10 cellular contexts compared by ENCODE assay signal in genomic region chr12:95633049-95633545, GRCh38.
DNase-seq lines count a peak whose midpoint lies in the region; ATAC-seq and TF ChIP-seq lines count a peak whose summit lies in the region.
"Had no signal": no experiment of that assay in that cellular context is flagged by ENCODE, and none has a peak within 500 bp of the region (broad histone marks: within the 10 kb centered on the region; RNA-seq: fewer than 3 reads in every experiment).

No MANE protein-coding gene starts in this region.

- no peak overlapping the region for H3K27ac Mint-ChIP-seq in activated CD8-positive, alpha-beta T cell treated with anti-CD3 and anti-CD28 coated beads for 36 hours
- H3K27ac Mint-ChIP-seq in activated CD8-positive, alpha-beta T cell treated with anti-CD3 and anti-CD28 coated beads, Interleukin-2, amount 10 ng/mL, durations not matched to agents 7 days and 5 days, result no peak overlapping the region
- H3K27ac Mint-ChIP-seq: CD4-positive, alpha-beta T cell had no signal

- H3K4me3 Mint-ChIP-seq in activated CD8-positive, alpha-beta T cell treated with anti-CD3 and anti-CD28 coated beads for 36 hours, result no peak overlapping the region
- H3K4me3 Mint-ChIP-seq in activated CD8-positive, alpha-beta T cell treated with anti-CD3 and anti-CD28 coated beads, Interleukin-2, amount 10 ng/mL, durations not matched to agents 7 days and 5 days, result no peak overlapping the region
- H3K4me3 Mint-ChIP-seq: CD4-positive, alpha-beta T cell had no signal

- TF ChIP-seq CTCF in activated CD8-positive, alpha-beta T cell treated with anti-CD3 and anti-CD28 coated beads for 36 hours (IDR thresholded peaks at IDR 0.05), result no peak
- TF ChIP-seq CTCF in astrocyte of the spinal cord (IDR thresholded peaks at IDR 0.05; ENCODE audit: low read depth, low read length) (no peak), GM13976 (IDR thresholded peaks at IDR 0.05; ENCODE audit: borderline replicate concordance, control extremely low read depth, extremely low read depth, insufficient read depth, missing control alignments) (no peak)

- POLR2A ChIA-PET in activated CD8-positive, alpha-beta T cell treated with anti-CD3 and anti-CD28 coated beads for 36 hours (lab: Charles Lee), result no interaction called here
- POLR2A ChIA-PET in activated CD8-positive, alpha-beta T cell treated with anti-CD3 and anti-CD28 coated beads, Interleukin-2, amount 10 ng/mL, durations not matched to agents 7 days and 5 days (lab: Charles Lee), result no interaction called here

- ATAC-seq in activated CD8-positive, alpha-beta T cell treated with anti-CD3 and anti-CD28 coated beads for 36 hours, result no peak
- ATAC-seq in activated CD8-positive, alpha-beta T cell treated with anti-CD3 and anti-CD28 coated beads, Interleukin-2, amount 10 ng/mL, durations not matched to agents 7 days and 5 days, result no peak
- ATAC-seq in left colon, result peak; percentile 76
- no peak for ATAC-seq in HG03025 (IDR thresholded peaks at IDR 0.05; ENCODE audit: low FRiP score, unreplicated experiment)

- H3K27me3 Mint-ChIP-seq in activated CD8-positive, alpha-beta T cell treated with anti-CD3 and anti-CD28 coated beads for 36 hours, result peaks cover 4% of the 10 kb centered on the region
- no peaks in the 10 kb centered on the region for H3K27me3 Mint-ChIP-seq in activated CD8-positive, alpha-beta T cell treated with anti-CD3 and anti-CD28 coated beads, Interleukin-2, amount 10 ng/mL, durations not matched to agents 7 days and 5 days (ENCODE audit: low read depth)
- H3K27me3 Mint-ChIP-seq: CD4-positive, alpha-beta T cell had no signal

- DNase-seq in activated CD8-positive, alpha-beta T cell treated with anti-CD3 and anti-CD28 coated beads for 36 hours, result peak; percentile 14
- no peak for DNase-seq in activated CD8-positive, alpha-beta T cell treated with anti-CD3 and anti-CD28 coated beads, Interleukin-2, amount 10 ng/mL, durations not matched to agents 7 days and 5 days
- DNase-seq in astrocyte of the spinal cord (ENCODE audit: low read depth, low spot score) (peak; percentile 82), left colon (peak; percentile 58 to 90), ureter (ENCODE audit: low spot score) (peak; percentile 70), activated gamma-delta T cell treated with Interleukin-2 at 50 U/mL for 16 hours (no peak), GM13976 (ENCODE audit: low spot score) (no peak)
- DNase-seq: CD4-positive, alpha-beta T cell; stimulated activated CD4-positive, alpha-beta T cell treated with anti-CD3 and anti-CD28 coated beads, Interleukin-2, amount 100 ng/mL, for 24 hours had no signal

- H3K9me3 Mint-ChIP-seq in activated CD8-positive, alpha-beta T cell treated with anti-CD3 and anti-CD28 coated beads for 36 hours, result no peaks in the 10 kb centered on the region
- H3K9me3 Mint-ChIP-seq in activated CD8-positive, alpha-beta T cell treated with anti-CD3 and anti-CD28 coated beads, Interleukin-2, amount 10 ng/mL, durations not matched to agents 7 days and 5 days (ENCODE audit: insufficient read depth), result no peaks in the 10 kb centered on the region
- H3K9me3 Mint-ChIP-seq: CD4-positive, alpha-beta T cell had no signal

- in situ Hi-C loops in astrocyte of the spinal cord (cut with HindIII; ENCODE audit: low sequenced_read_pairs), result no loop called here
- in situ Hi-C loops in GM13976 (cut with MboI; ENCODE audit: low sequenced_read_pairs, unreplicated experiment), result no loop called here

- CTCF ChIA-PET in activated CD8-positive, alpha-beta T cell treated with anti-CD3 and anti-CD28 coated beads for 36 hours (lab: Charles Lee), result no interaction called here
- CTCF ChIA-PET in activated CD8-positive, alpha-beta T cell treated with anti-CD3 and anti-CD28 coated beads, Interleukin-2, amount 10 ng/mL, durations not matched to agents 7 days and 5 days (lab: Charles Lee), result no interaction called here

- intact Hi-C loops in activated CD8-positive, alpha-beta T cell treated with anti-CD3 and anti-CD28 coated beads for 36 hours (cut with micrococcal nuclease), result no loop called here
- intact Hi-C loops in left colon (cut with DNase I, micrococcal nuclease), result no loop called here

- no peak overlapping the region for H3K4me3 ChIP-seq in astrocyte of the spinal cord (ENCODE audit: low read depth, low read length)

- H3K36me3 Mint-ChIP-seq in activated CD8-positive, alpha-beta T cell treated with anti-CD3 and anti-CD28 coated beads for 36 hours (ENCODE audit: low read depth), result no peaks in the 10 kb centered on the region
- no peaks in the 10 kb centered on the region for H3K36me3 Mint-ChIP-seq in activated CD8-positive, alpha-beta T cell treated with anti-CD3 and anti-CD28 coated beads, Interleukin-2, amount 10 ng/mL, durations not matched to agents 7 days and 5 days (ENCODE audit: low read depth)

- no peaks in the 10 kb centered on the region for H3K4me1 Mint-ChIP-seq in activated CD8-positive, alpha-beta T cell treated with anti-CD3 and anti-CD28 coated beads for 36 hours (ENCODE audit: low read depth)
- H3K4me1 Mint-ChIP-seq in activated CD8-positive, alpha-beta T cell treated with anti-CD3 and anti-CD28 coated beads, Interleukin-2, amount 10 ng/mL, durations not matched to agents 7 days and 5 days (ENCODE audit: low read depth), result no peaks in the 10 kb centered on the region

Comparison
In these comparisons a context has a peak if more than half of its experiments do, and no peak if none do; other contexts are left out.
1. DNase-seq: peak in activated CD8-positive, alpha-beta T cell treated with anti-CD3 and anti-CD28 coated beads for 36 hours (single experiment), astrocyte of the spinal cord (single experiment), left colon (2 of 2) and ureter (single experiment); none in activated CD8-positive, alpha-beta T cell treated with anti-CD3 and anti-CD28 coated beads, Interleukin-2, amount 10 ng/mL, durations not matched to agents 7 days and 5 days (single experiment), activated gamma-delta T cell treated with Interleukin-2 at 50 U/mL for 16 hours (single experiment) and GM13976 (single experiment).